ENCODE assay signal across 22 cellular contexts in the genomic region with DNA sequence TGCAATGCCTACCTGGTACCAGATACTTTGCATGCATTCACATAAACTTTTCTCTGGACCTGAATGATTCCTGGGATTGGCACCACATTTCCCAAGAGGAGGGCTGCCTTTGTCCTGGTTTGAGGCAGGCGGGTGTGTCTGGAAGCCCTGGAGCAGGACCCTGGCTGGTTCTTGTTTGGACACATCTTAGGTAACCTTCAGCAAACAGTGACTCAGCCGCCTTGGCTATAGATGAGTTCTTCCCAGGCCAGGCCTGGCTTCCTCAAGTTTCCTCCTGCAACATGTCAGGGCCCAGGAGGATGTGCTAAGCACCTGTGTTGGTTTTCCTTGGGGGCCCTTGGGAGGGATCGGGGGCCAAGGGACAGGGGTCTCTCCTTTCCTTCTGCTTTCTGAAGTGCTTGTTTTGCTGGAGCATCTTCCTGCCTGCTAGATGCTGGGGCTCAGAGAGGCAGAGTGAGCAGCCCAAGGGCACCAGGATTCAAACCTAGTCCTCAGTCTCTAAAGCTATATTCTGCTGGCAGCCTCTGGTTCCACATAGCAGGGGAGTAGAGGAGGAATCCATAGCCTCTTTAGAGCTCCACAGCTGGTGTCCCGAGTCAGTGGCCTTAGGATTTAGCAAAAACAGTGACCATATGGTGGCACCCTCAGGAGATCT. TPM values are rescaled to one million over a fixed set of nuclear protein-coding genes. Genes with fewer than 3 reads are reported as not detected.
A peak's percentile ranks its signal among the peaks of the same experiment; 100 is the strongest.
DNase-seq lines count a peak whose midpoint lies in the region; ATAC-seq, FAIRE-seq and TF ChIP-seq lines count a peak whose summit lies in the region.
"Had no signal": no experiment of that assay in that cellular context is flagged by ENCODE, and none has a peak within 500 bp of the region (broad histone marks: within the 10 kb centered on the region; RNA-seq: fewer than 3 reads in every experiment).

No MANE protein-coding gene starts in this region.

- H3K27me3 Mint-ChIP-seq in activated CD4-positive, alpha-beta memory T cell treated with anti-CD3 and anti-CD28 coated beads, Interleukin-2, amount 10 ng/mL, durations not matched to agents 7 days and 5 days = peaks cover 6% of the 10 kb centered on the region
- H3K27me3 Mint-ChIP-seq: activated CD8-positive, alpha-beta T cell treated with anti-CD3 and anti-CD28 coated beads for 36 hours had no signal

- H3K27ac ChIP-seq in A549 (peak overlapping the region; percentile 89 to 97), breast epithelium (peak overlapping the region; percentile 43 to 72), left lung (no peak overlapping the region)
- H3K27ac ChIP-seq: cardiac muscle cell, HL-60, KMS-11 had no signal

- WGBS in A549 (ENCODE audit: missing lambda C conversion rate) = 5% methylated on average over 3 of the region's 4 CpGs

- no peaks in the 10 kb centered on the region for H3K9me3 ChIP-seq in A549
- no peaks in the 10 kb centered on the region for H3K9me3 ChIP-seq in breast epithelium
- H3K9me3 ChIP-seq in left lung = no peaks in the 10 kb centered on the region

- peak; percentile 92 to 93 for DNase-seq in A549 (ENCODE audit: low read depth in 1 of 2, low spot score in 1 of 2)
- DNase-seq in HT-29 (ENCODE audit: low spot score) = peak; percentile 85
- peak; percentile 66 to 77 for DNase-seq in breast epithelium (ENCODE audit: low spot score in 2 of 2)
- DNase-seq in left lung = peak in 1 of 2 donors; percentile 47
- no peak for DNase-seq in nucleus accumbens (lab: John Stamatoyannopoulos, UW)
- no peak for DNase-seq in hypothalamus (lab: John Stamatoyannopoulos, UW)
- DNase-seq in activated CD4-positive, alpha-beta memory T cell treated with anti-CD3 and anti-CD28 coated beads, Interleukin-2, amount 10 ng/mL, durations not matched to agents 7 days and 5 days = no peak
- DNase-seq: activated CD8-positive, alpha-beta T cell treated with anti-CD3 and anti-CD28 coated beads for 36 hours; activated naive CD8-positive, alpha-beta T cell treated with anti-CD3 and anti-CD28 coated beads, Interleukin-2, amount 10 ng/mL, durations not matched to agents 7 days and 5 days; activated T-cell treated with anti-CD3 and anti-CD28 coated beads, Interleukin-2, amount 50 U/mL, for 48 hours; CD4-positive, alpha-beta memory T cell; effector CD8-positive, alpha-beta T cell; naive B cell; NCI-H1417 treated with DMSO at 0.1 percent for 48 hours; NCI-H510A treated with DMSO at 0.1 percent for 48 hours; stimulated activated naive CD4-positive, alpha-beta T cell had no signal

- TF ChIP-seq POLR2A in A549 (IDR thresholded peaks at IDR 0.05; ENCODE audit: low read length) = no peak
- no peak for TF ChIP-seq POLR2A in breast epithelium (IDR thresholded peaks at IDR 0.05)

- H3K36me3 Mint-ChIP-seq in activated CD4-positive, alpha-beta memory T cell treated with anti-CD3 and anti-CD28 coated beads, Interleukin-2, amount 10 ng/mL, durations not matched to agents 7 days and 5 days (ENCODE audit: low read depth) = no peaks in the 10 kb centered on the region
- H3K36me3 Mint-ChIP-seq: activated naive CD8-positive, alpha-beta T cell treated with anti-CD3 and anti-CD28 coated beads, Interleukin-2, amount 10 ng/mL, durations not matched to agents 7 days and 5 days; CD4-positive, alpha-beta memory T cell; naive B cell had no signal

- intact Hi-C loops in breast epithelium (cut with DNase I; ENCODE audit: low total_unique reads) = no loop called here
- intact Hi-C loops in left lung (cut with DNase I) = no loop called here

- H3K27me3 ChIP-seq in breast epithelium = no peaks in the 10 kb centered on the region
- H3K27me3 ChIP-seq in left lung = peaks cover 0 to 70% of the 10 kb centered on the region in 2 donors

- no peaks in the 10 kb centered on the region for H3K9me3 Mint-ChIP-seq in activated CD4-positive, alpha-beta memory T cell treated with anti-CD3 and anti-CD28 coated beads, Interleukin-2, amount 10 ng/mL, durations not matched to agents 7 days and 5 days
- H3K9me3 Mint-ChIP-seq: activated CD8-positive, alpha-beta T cell treated with anti-CD3 and anti-CD28 coated beads for 36 hours; activated naive CD8-positive, alpha-beta T cell treated with anti-CD3 and anti-CD28 coated beads, Interleukin-2, amount 10 ng/mL, durations not matched to agents 7 days and 5 days; CD4-positive, alpha-beta memory T cell; naive B cell had no signal

- CTCF ChIA-PET in A549 (lab: Yijun Ruan, JAX) = interaction anchor here (1.0 to 3.6 kb wide), 3 partner anchors 13 to 72 kb away, joined by 3 to 24 read pairs (median 15); no protein-coding TSS in a partner anchor
- CTCF ChIA-PET in activated CD4-positive, alpha-beta memory T cell treated with anti-CD3 and anti-CD28 coated beads, Interleukin-2, amount 10 ng/mL, durations not matched to agents 7 days and 5 days (lab: Charles Lee) = interaction anchor here (1.2 kb wide), 1 partner anchor 12 kb away, joined by 6 read pairs; no protein-coding TSS in a partner anchor

- ATAC-seq in A549 (peak; percentile 95 to 97), left lung (peak; percentile 85), GM18867 (IDR thresholded peaks at IDR 0.05; ENCODE audit: unreplicated experiment) (no peak)
- ATAC-seq: activated CD8-positive, alpha-beta T cell treated with anti-CD3 and anti-CD28 coated beads for 36 hours had no signal

- H3K4me3 Mint-ChIP-seq in activated CD4-positive, alpha-beta memory T cell treated with anti-CD3 and anti-CD28 coated beads, Interleukin-2, amount 10 ng/mL, durations not matched to agents 7 days and 5 days = no peak overlapping the region
- H3K4me3 Mint-ChIP-seq: activated CD8-positive, alpha-beta T cell treated with anti-CD3 and anti-CD28 coated beads for 36 hours; activated naive CD8-positive, alpha-beta T cell treated with anti-CD3 and anti-CD28 coated beads, Interleukin-2, amount 10 ng/mL, durations not matched to agents 7 days and 5 days; CD4-positive, alpha-beta memory T cell had no signal

- peak in 1 of 2 experiments; percentile 46; a peak in 1 of 5 replicates for TF ChIP-seq EP300 in A549 (IDR thresholded peaks at IDR 0.05)

- H3K4me1 ChIP-seq in A549 = peaks cover 58% of the 10 kb centered on the region
- H3K4me1 ChIP-seq in breast epithelium = no peaks in the 10 kb centered on the region
- H3K4me1 ChIP-seq in left lung = no peaks in the 10 kb centered on the region

- POLR2A ChIA-PET in A549 (lab: Yijun Ruan, JAX) = interaction anchor here (1.4 kb wide), 1 partner anchor 37 kb away, joined by 4 read pairs; no protein-coding TSS in a partner anchor
- POLR2A ChIA-PET in activated CD4-positive, alpha-beta memory T cell treated with anti-CD3 and anti-CD28 coated beads, Interleukin-2, amount 10 ng/mL, durations not matched to agents 7 days and 5 days (lab: Charles Lee) = no interaction called here

- H3K4me3 ChIP-seq in A549 (no peak overlapping the region), breast epithelium (no peak overlapping the region), left lung (no peak overlapping the region)
- H3K4me3 ChIP-seq: cardiac muscle cell had no signal

- TF ChIP-seq CTCF in A549 (IDR thresholded peaks at IDR 0.05) (no peak), breast epithelium (IDR thresholded peaks at IDR 0.05) (no peak), left lung (IDR thresholded peaks at IDR 0.05) (no peak)

- H3K27ac Mint-ChIP-seq in activated CD4-positive, alpha-beta memory T cell treated with anti-CD3 and anti-CD28 coated beads, Interleukin-2, amount 10 ng/mL, durations not matched to agents 7 days and 5 days = no peak overlapping the region
- H3K27ac Mint-ChIP-seq: activated CD8-positive, alpha-beta T cell treated with anti-CD3 and anti-CD28 coated beads for 36 hours; activated naive CD8-positive, alpha-beta T cell treated with anti-CD3 and anti-CD28 coated beads, Interleukin-2, amount 10 ng/mL, durations not matched to agents 7 days and 5 days; CD4-positive, alpha-beta memory T cell; naive B cell had no signal

- H3K4me2 ChIP-seq in A549 = peak overlapping the region; percentile 65
- H3K4me2 ChIP-seq: KMS-11 had no signal

- FAIRE-seq in A549 (lab: Jason Lieb, UNC) = no peak

- H3K4me1 Mint-ChIP-seq in activated CD4-positive, alpha-beta memory T cell treated with anti-CD3 and anti-CD28 coated beads, Interleukin-2, amount 10 ng/mL, durations not matched to agents 7 days and 5 days = no peaks in the 10 kb centered on the region
- H3K4me1 Mint-ChIP-seq: naive B cell had no signal

- TF ChIP-seq RAD21 in A549 (conservative IDR thresholded peaks at IDR 0.05 in 1 of 2, IDR thresholded peaks at IDR 0.05 in 1 of 2) = no peak

- no peaks in the 10 kb centered on the region for H3K36me3 ChIP-seq in breast epithelium
- no peaks in the 10 kb centered on the region for H3K36me3 ChIP-seq in left lung
- H3K36me3 ChIP-seq: cardiac muscle cell had no signal

RNA-seq across cellular contexts. Expression of gene PAX7, which starts 38.2 kb away (rescaled TPM):
- polyA plus RNA-seq in A549 (2011; rRNA removed) (0.48 and 0.93 TPM in 2 replicates), A549 (2017; fragmentation: RNase III; extraction: RNeasy Plus Mini Kit Qiagen cat#74134 plus additional on column Dnase treatment) (0.13 to 0.23 TPM (median 0.21 TPM) in 3 replicates)
- polyA plus RNA-seq in A549 (2012; cell fraction: cytosol; rRNA removed) = 0.18 and 0.19 TPM in 2 replicates
- polyA plus RNA-seq in A549 (2012; cell fraction: nucleus; rRNA removed) = 0.16 and 0.19 TPM in 2 replicates
- 0.45 and 0.54 TPM in 2 replicates for polyA minus RNA-seq in A549 (2011; rRNA and poly(A)+ RNA removed)
- total RNA-seq in HT-29 (2014; rRNA removed; shearing (Covaris generic)) = not detected in 2 replicates
- total RNA-seq in breast epithelium (not detected), left lung (not detected)
- total RNA-seq in activated CD4-positive, alpha-beta memory T cell treated with anti-CD3 and anti-CD28 coated beads, Interleukin-2, amount 10 ng/mL, durations not matched to agents 7 days and 5 days = not detected
- total RNA-seq: activated CD8-positive, alpha-beta T cell treated with anti-CD3 and anti-CD28 coated beads for 36 hours; activated naive CD8-positive, alpha-beta T cell treated with anti-CD3 and anti-CD28 coated beads, Interleukin-2, amount 10 ng/mL, durations not matched to agents 7 days and 5 days; cardiac muscle cell; CD4-positive, alpha-beta memory T cell; OCI-LY7; posterior vena cava had no signal
- polyA plus RNA-seq: cardiac muscle cell; CD4-positive, alpha-beta memory T cell had no signal

Comparison
In these comparisons a context has a peak if more than half of its experiments do, and no peak if none do; other contexts are left out.
1. DNase-seq: peak in A549 (2 of 2), HT-29 (single experiment) and breast epithelium (2 of 2); none in nucleus accumbens (0 of 56), hypothalamus (0 of 51) and activated CD4-positive, alpha-beta memory T cell treated with anti-CD3 and anti-CD28 coated beads, Interleukin-2, amount 10 ng/mL, durations not matched to agents 7 days and 5 days (single experiment).
2. H3K27ac ChIP-seq: peak in A549 (2 of 2) and breast epithelium (2 of 2); none in left lung (0 of 2).